Comparison of ENCODE assay signal across 9 cellular contexts in the genomic region with DNA sequence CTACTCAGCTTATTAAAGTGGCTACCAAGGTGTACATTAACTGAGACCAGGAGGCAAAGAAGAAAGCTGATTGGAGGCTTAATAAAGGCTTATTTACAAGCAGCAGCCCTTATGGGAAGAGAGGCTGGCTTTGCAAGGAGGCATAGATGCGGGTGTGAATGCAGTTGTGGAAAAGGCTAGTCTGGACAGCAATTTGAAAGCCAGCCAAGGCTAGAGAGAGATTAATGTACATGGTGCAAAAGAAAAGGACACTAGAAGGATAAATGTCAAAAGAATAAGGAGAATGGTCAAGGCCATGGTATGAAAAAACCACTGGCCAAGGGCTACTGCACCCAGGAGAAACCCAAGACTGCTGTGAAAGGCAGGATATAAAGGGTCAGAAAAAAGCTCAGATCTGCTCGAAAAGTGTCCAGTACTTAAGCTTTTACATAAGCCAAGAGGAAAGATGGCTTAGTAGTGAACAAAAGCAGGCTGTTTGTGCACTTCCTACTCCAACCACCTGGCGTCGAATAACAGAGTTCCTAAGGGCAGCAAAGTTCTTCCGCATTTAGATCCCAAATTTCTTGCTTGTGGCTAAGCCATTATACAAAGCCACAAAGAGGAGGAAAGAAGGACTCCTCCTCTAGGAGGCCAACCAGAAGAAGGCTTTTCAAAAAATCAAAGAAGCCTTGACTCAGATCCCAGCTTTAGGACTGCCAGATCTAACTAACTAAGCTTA. TPM values are rescaled to one million over a fixed set of nuclear protein-coding genes. Genes with fewer than 3 reads are reported as not detected.
A peak's percentile ranks its signal among the peaks of the same experiment; 100 is the strongest.
DNase-seq lines count a peak whose midpoint lies in the region; ATAC-seq and TF ChIP-seq lines count a peak whose summit lies in the region.
"Had no signal": no experiment of that assay in that cellular context is flagged by ENCODE, and none has a peak within 500 bp of the region (broad histone marks: within the 10 kb centered on the region; RNA-seq: fewer than 3 reads in every experiment).

No MANE protein-coding gene starts in this region.

- H3K79me1 ChIP-seq in H9 (ENCODE audit: insufficient read depth, low read depth, low read length, poor library complexity, severe bottlenecking) = no peaks in the 10 kb centered on the region

- H4K5ac ChIP-seq in H9 (ENCODE audit: insufficient read length, low read depth, low read length) = no peak overlapping the region

- H3K4me1 Mint-ChIP-seq in H9 = peaks cover 19 to 30% of the 10 kb centered on the region in 2 experiments

- H4K8ac ChIP-seq in H9 (replicated peaks; ENCODE audit: insufficient read length, low read depth, low read length) = no peak overlapping the region

- H4K20me1 ChIP-seq in H9 (ENCODE audit: control insufficient read depth, insufficient read depth, insufficient read length) = no peaks in the 10 kb centered on the region

- H3K27ac ChIP-seq in H9 (ENCODE audit: insufficient read length, low read depth, low read length) (no peak overlapping the region), iPS-18a (ENCODE audit: low read length) (no peak overlapping the region), subcutaneous abdominal adipose tissue (ENCODE audit: low read depth, low read length) (peak overlapping the region; percentile 99)

- no CpG with 5 or more reads among the region's 5 CpGs for WGBS in H9 (ENCODE audit: extremely low coverage, insufficient read length, low lambda C conversion rate)
- 30 to 31% methylated on average over 5 of the region's 5 CpGs for WGBS in lower leg skin, 2 donors

- peaks cover 12% of the 10 kb centered on the region for H3K23me2 ChIP-seq in H9 (ENCODE audit: insufficient read length, low read depth, low read length, poor library complexity, severe bottlenecking)

- H3K27ac Mint-ChIP-seq in H9 = no peak overlapping the region

- TF ChIP-seq CTCF in H9 (conservative IDR thresholded peaks at IDR 0.05) (peak; percentile 26; the same call in 2 of the 3 replicates), GM13976 (IDR thresholded peaks at IDR 0.05; ENCODE audit: borderline replicate concordance, control extremely low read depth, extremely low read depth, insufficient read depth, missing control alignments) (no peak), lower leg skin (IDR thresholded peaks at IDR 0.05) (no peak)

- H3K23ac ChIP-seq in H9 (ENCODE audit: insufficient read length, low read depth, low read length) = no peak overlapping the region

- peaks cover under 1 to 8% (median 5%) of the 10 kb centered on the region in 3 experiments; a peak in 5 of 7 replicates for H3K36me3 Mint-ChIP-seq in H9 (ENCODE audit: insufficient read depth in 1 of 3, low read depth in 3 of 3)

- peaks cover 18% of the 10 kb centered on the region; the same call in 1 of the 2 replicates for H3K4me1 ChIP-seq in H9 (ENCODE audit: insufficient read depth, low read length)
- H3K4me1 ChIP-seq in iPS-18a (ENCODE audit: control insufficient read depth, low read depth, low read length) = peaks cover 44% of the 10 kb centered on the region
- H3K4me1 ChIP-seq in subcutaneous abdominal adipose tissue (ENCODE audit: control insufficient read depth in 5 of 5, insufficient read depth in 5 of 5, low read length in 5 of 5) = peaks cover 10 to 48% (median 28%) of the 10 kb centered on the region in 5 donors

- in situ Hi-C loops in GM13976 (cut with MboI; ENCODE audit: low sequenced_read_pairs, unreplicated experiment) = no loop called here

- peaks cover 4 to 7% of the 10 kb centered on the region in 2 experiments; a peak in 3 of 5 replicates for H3K9me3 Mint-ChIP-seq in H9

- H3K36me3 ChIP-seq in iPS-18a (ENCODE audit: control insufficient read depth, low read depth, low read length) = no peaks in the 10 kb centered on the region
- H3K36me3 ChIP-seq in subcutaneous abdominal adipose tissue (ENCODE audit: control insufficient read depth in 5 of 5, insufficient read depth in 5 of 5, low read length in 5 of 5) = no peaks in the 10 kb centered on the region

- H2BK15ac ChIP-seq in H9 (ENCODE audit: low read depth, low read length) = no peak overlapping the region

- H2BK20ac ChIP-seq in H9 (ENCODE audit: low read depth, low read length, poor library complexity, severe bottlenecking) = no peak overlapping the region

- no peak overlapping the region for H2BK120ac ChIP-seq in H9 (ENCODE audit: low read depth, low read length, poor library complexity, severe bottlenecking)

- intact Hi-C loops in lower leg skin (cut with DNase I; ENCODE audit: low total_unique reads) = no loop called here

- H2BK12ac ChIP-seq in H9 (ENCODE audit: insufficient read length, low read depth, low read length) = no peak overlapping the region

- no peak overlapping the region for H3K18ac ChIP-seq in H9 (ENCODE audit: insufficient read length, low read depth, low read length)

- peak overlapping the region; percentile 65 for H2AFZ ChIP-seq in H9 (ENCODE audit: low read length)

- no peak for TF ChIP-seq POLR2A in lower leg skin (IDR thresholded peaks at IDR 0.05)

- peak overlapping the region; percentile 69 for H3K4me3 ChIP-seq in iPS-18a (ENCODE audit: low read length)
- H3K4me3 ChIP-seq in subcutaneous abdominal adipose tissue (ENCODE audit: low read depth in 1 of 5, low read length in 5 of 5) = peak overlapping the region; percentile 79 to 97 (median 92)
- no peak overlapping the region for H3K4me3 ChIP-seq in lower leg skin (ENCODE audit: low read depth, poor library complexity, severe bottlenecking)

- H3K27me3 ChIP-seq in H9 (ENCODE audit: insufficient read depth, low read length) (no peaks in the 10 kb centered on the region), iPS-18a (ENCODE audit: control insufficient read depth, insufficient read depth, low read length) (no peaks in the 10 kb centered on the region), subcutaneous abdominal adipose tissue (ENCODE audit: control insufficient read depth in 5 of 5, insufficient read depth in 4 of 5, low read length in 5 of 5) (no peaks in the 10 kb centered on the region)

- H3K27me3 Mint-ChIP-seq in H9 (ENCODE audit: low read depth) = no peaks in the 10 kb centered on the region; the same call in 1 of the 2 replicates

- no peak overlapping the region for H3T11ph ChIP-seq in H9 (ENCODE audit: low read length)

- H3K4me3 Mint-ChIP-seq in H9 = no peak overlapping the region

- no peak for ATAC-seq in HG03457 (IDR thresholded peaks at IDR 0.05; ENCODE audit: unreplicated experiment)

- H3K9ac ChIP-seq in H9 (ENCODE audit: extremely low read depth, insufficient read length, low read length) (no peak overlapping the region), iPS-18a (ENCODE audit: low read length) (no peak overlapping the region), subcutaneous abdominal adipose tissue (ENCODE audit: low read length in 5 of 5) (peak overlapping the region in 2 of 5 donors; percentile 78 to 82)

- H3K14ac ChIP-seq in H9 (ENCODE audit: insufficient read depth, low read length) = no peak overlapping the region

- no peaks in the 10 kb centered on the region for H3K9me3 ChIP-seq in H9 (ENCODE audit: control insufficient read depth, low read depth, low read length)
- no peaks in the 10 kb centered on the region for H3K9me3 ChIP-seq in iPS-18a (ENCODE audit: control insufficient read depth, low read depth, low read length)
- H3K9me3 ChIP-seq in subcutaneous abdominal adipose tissue (ENCODE audit: control insufficient read depth in 5 of 5, low read length in 5 of 5) = peaks cover 0 to 3% (median 0%) of the 10 kb centered on the region in 5 donors

- H3K4ac ChIP-seq in H9 (ENCODE audit: low read depth, low read length) = no peak overlapping the region

- H3K4me2 ChIP-seq in H9 (ENCODE audit: insufficient read depth, insufficient read length, low read length) = peak overlapping the region; percentile 99

- no peak overlapping the region for H4K91ac ChIP-seq in H9 (ENCODE audit: insufficient read length, low read depth, low read length)

- DNase-seq in H9 = no peak
- peak; percentile 69 for DNase-seq in RPMI7951 (ENCODE audit: low read depth)
- DNase-seq in GM13976 (ENCODE audit: low spot score) = no peak
- no peak for DNase-seq in SK-N-DZ (ENCODE audit: low spot score)
- no peak for DNase-seq in lower leg skin (ENCODE audit: low spot score in 2 of 2)

- no peak overlapping the region for H2BK5ac ChIP-seq in H9 (ENCODE audit: insufficient read length, low read length)

- H3K56ac ChIP-seq in H9 (ENCODE audit: insufficient read length, low read depth, low read length) = no peak overlapping the region

- H2AK5ac ChIP-seq in H9 (ENCODE audit: insufficient read length, low read length) = no peak overlapping the region

- H3K79me2 ChIP-seq in H9 (ENCODE audit: insufficient read depth, low read length) = no peaks in the 10 kb centered on the region

RNA-seq across cellular contexts. Expression of a gene that starts 24.0 kb away (rescaled TPM):
- total RNA-seq in H9 (2021) (not detected in 2 replicates), lower leg skin (under 1 TPM in 1 of 4 donors, not detected in 3; 0.46 TPM)
- not detected in 2 replicates for total RNA-seq in RPMI7951 (2014; rRNA removed; shearing (Covaris generic))
- polyA plus RNA-seq in SK-N-DZ (2014; cell fraction: cytosol; rRNA removed) = 0.24 and 0.27 TPM in 2 replicates
- polyA plus RNA-seq in SK-N-DZ (2014; cell fraction: nucleus; rRNA removed) = 2.6 and 5.3 TPM in 2 replicates

RNA-seq across cellular contexts. Expression of a gene that starts 43.7 kb away (rescaled TPM):
- total RNA-seq in H9 (2021) = not detected in 2 replicates
- total RNA-seq in RPMI7951 (2014; rRNA removed; shearing (Covaris generic)) = 0.78 TPM in 1 of 2 replicates, not detected in the other
- not detected in 2 replicates for polyA plus RNA-seq in SK-N-DZ (2014; cell fraction: cytosol; rRNA removed)
- polyA plus RNA-seq in SK-N-DZ (2014; cell fraction: nucleus; rRNA removed) = 1.1 TPM in 1 of 2 replicates, not detected in the other
- total RNA-seq in lower leg skin = not detected
- total RNA-seq: T-helper 2 cell treated with Interferon-gamma antibody and Interleukin-4, amounts not matched to agents 100 ng/mL and 5 ng/mL, for 36 hours had no signal

RNA-seq across cellular contexts. Expression of a gene that starts 54.5 kb away (rescaled TPM):
- total RNA-seq in H9 (2021) (not detected in 2 replicates), lower leg skin (not detected)
- 3.8 and 4.6 TPM in 2 replicates for total RNA-seq in RPMI7951 (2014; rRNA removed; shearing (Covaris generic))
- polyA plus RNA-seq in SK-N-DZ (2014; cell fraction: cytosol; rRNA removed) = not detected in 2 replicates
- not detected in 2 replicates for polyA plus RNA-seq in SK-N-DZ (2014; cell fraction: nucleus; rRNA removed)
- total RNA-seq: T-helper 2 cell treated with Interferon-gamma antibody and Interleukin-4, amounts not matched to agents 100 ng/mL and 5 ng/mL, for 36 hours had no signal

RNA-seq across cellular contexts. Expression of a gene that starts 58.2 kb away (rescaled TPM):
- total RNA-seq in H9 (2021) (not detected in 2 replicates), lower leg skin (1 to 10 TPM in 1 of 4 donors, under 1 TPM in 3; 0.02 to 1.9 (median 0.18) TPM)
- under 0.01 TPM in 1 of 2 replicates, not detected in the other for total RNA-seq in RPMI7951 (2014; rRNA removed; shearing (Covaris generic))
- polyA plus RNA-seq in SK-N-DZ (2014; cell fraction: cytosol; rRNA removed) = 0.09 and 0.27 TPM in 2 replicates
- polyA plus RNA-seq in SK-N-DZ (2014; cell fraction: nucleus; rRNA removed) = not detected in 2 replicates
